8 cellular contexts compared by ENCODE assay signal in genomic region chr6:73739097-73739496, GRCh38.
DNase-seq lines count a peak whose midpoint lies in the region; ATAC-seq and TF ChIP-seq lines count a peak whose summit lies in the region.

No MANE protein-coding gene starts in this region.

- peak; percentile 77 for ATAC-seq in GM18517 (IDR thresholded peaks at IDR 0.05; ENCODE audit: unreplicated experiment)
- ATAC-seq in HG03103 (IDR thresholded peaks at IDR 0.05; ENCODE audit: low read depth, unreplicated experiment) = peak; percentile 70
- peak; percentile 55 for ATAC-seq in stimulated activated naive CD8-positive, alpha-beta T cell treated with anti-CD3 and anti-CD28 coated beads, Interleukin-15, Interleukin-2, amounts not matched to agents 100 U/mL and 50 U/mL, for 24 hours
- no peak for ATAC-seq in GM19467 (IDR thresholded peaks at IDR 0.05; ENCODE audit: unreplicated experiment)

- no peak overlapping the region for H3K4me3 ChIP-seq in astrocyte of the cerebellum (ENCODE audit: low read depth, low read length)

- DNase-seq in Ammon's horn (ENCODE audit: low spot score) (peak; percentile 81), NCI-H226 (peak; percentile 13), astrocyte of the cerebellum (ENCODE audit: low read depth) (peak; percentile 70), iPS-NIHi11 (ENCODE audit: low spot score) (peak; percentile 57)
- no peak for DNase-seq in stimulated activated naive CD8-positive, alpha-beta T cell treated with anti-CD3 and anti-CD28 coated beads, Interleukin-15, Interleukin-2, amounts not matched to agents 100 U/mL and 50 U/mL, for 24 hours

- in situ Hi-C loops in astrocyte of the cerebellum (cut with HindIII; ENCODE audit: low sequenced_read_pairs) = no loop called here

- peak; percentile 59 for TF ChIP-seq CTCF in astrocyte of the cerebellum (IDR thresholded peaks at IDR 0.05; ENCODE audit: low read depth, low read length, missing control alignments)
